Comparison of ENCODE assay signal across 7 cellular contexts in genomic region chr4:177051473-177052060, GRCh38.
A peak's percentile ranks its signal among the peaks of the same experiment; 100 is the strongest.
DNase-seq lines count a peak whose midpoint lies in the region; ATAC-seq and TF ChIP-seq lines count a peak whose summit lies in the region.

No MANE protein-coding gene starts in this region.

- no peak overlapping the region for H3K9ac ChIP-seq in OCI-LY3 (ENCODE audit: low read length)

- no peaks in the 10 kb centered on the region for H3K4me1 Mint-ChIP-seq in stimulated activated naive B cell treated with anti-CD40 and anti-IgM and Interleukin-4, amounts not matched to agents 10 μg/mL and 1 μg/mL and 100 μg/mL, for 72 hours

- H3K27ac Mint-ChIP-seq in stimulated activated naive B cell treated with anti-CD40 and anti-IgM and Interleukin-4, amounts not matched to agents 10 μg/mL and 1 μg/mL and 100 μg/mL, for 72 hours: no peak overlapping the region

- H3K4me3 Mint-ChIP-seq in stimulated activated naive B cell treated with anti-CD40 and anti-IgM and Interleukin-4, amounts not matched to agents 10 μg/mL and 1 μg/mL and 100 μg/mL, for 72 hours: no peak overlapping the region

- peak overlapping the region; percentile 89; the same call in 1 of the 2 replicates for H2AFZ ChIP-seq in OCI-LY3 (ENCODE audit: low read depth, low read length)

- H3K36me3 Mint-ChIP-seq in stimulated activated naive B cell treated with anti-CD40 and anti-IgM and Interleukin-4, amounts not matched to agents 10 μg/mL and 1 μg/mL and 100 μg/mL, for 72 hours: no peaks in the 10 kb centered on the region

- peak overlapping the region; percentile 47 for H3K4me3 ChIP-seq in OCI-LY3 (ENCODE audit: low read length)

- H3K4me1 ChIP-seq in OCI-LY3 (ENCODE audit: low read length): peaks cover 5% of the 10 kb centered on the region; the same call in 1 of the 2 replicates

- no peaks in the 10 kb centered on the region for H3K9me3 Mint-ChIP-seq in stimulated activated naive B cell treated with anti-CD40 and anti-IgM and Interleukin-4, amounts not matched to agents 10 μg/mL and 1 μg/mL and 100 μg/mL, for 72 hours

- no peaks in the 10 kb centered on the region for H3K79me2 ChIP-seq in OCI-LY3 (ENCODE audit: low read length)

- peak; percentile 78 for ATAC-seq in GM19025 (IDR thresholded peaks at IDR 0.05; ENCODE audit: low read depth, unreplicated experiment)
- peak; percentile 80 for ATAC-seq in HG03066 (IDR thresholded peaks at IDR 0.05; ENCODE audit: low read depth, unreplicated experiment)
- ATAC-seq in esophagus mucosa: peak; percentile 67
- peak; percentile 64 to 80 for ATAC-seq in stimulated activated naive B cell treated with anti-CD40 and anti-IgM and Interleukin-4, amounts not matched to agents 10 μg/mL and 1 μg/mL and 100 μg/mL, for 72 hours (replicated peaks)

- TF ChIP-seq CTCF in OCI-LY3 (IDR thresholded peaks at IDR 0.05; ENCODE audit: low read depth, low read length): peak; percentile 81

- H3K36me3 ChIP-seq in OCI-LY3 (replicated peaks; ENCODE audit: low read depth, low read length): no peaks in the 10 kb centered on the region

- H3K9me3 ChIP-seq in OCI-LY3 (ENCODE audit: insufficient read depth, low read length): no peaks in the 10 kb centered on the region

- no peaks in the 10 kb centered on the region for H3K27me3 Mint-ChIP-seq in stimulated activated naive B cell treated with anti-CD40 and anti-IgM and Interleukin-4, amounts not matched to agents 10 μg/mL and 1 μg/mL and 100 μg/mL, for 72 hours

- H3K4me2 ChIP-seq in OCI-LY3 (ENCODE audit: low read length): peak overlapping the region; percentile 67

- no peaks in the 10 kb centered on the region for H4K20me1 ChIP-seq in OCI-LY3 (ENCODE audit: insufficient read depth, low read length)

- H3K27ac ChIP-seq in OCI-LY3 (ENCODE audit: low read length): no peak overlapping the region

- peaks cover 15% of the 10 kb centered on the region for H3K27me3 ChIP-seq in OCI-LY3 (ENCODE audit: low read depth, low read length)

- DNase-seq in ELF-1 (ENCODE audit: low read depth, low spot score): peak; percentile 19
- no peak for DNase-seq in stimulated activated naive B cell treated with anti-CD40 and anti-IgM and Interleukin-4, amounts not matched to agents 10 μg/mL and 1 μg/mL and 100 μg/mL, for 72 hours
- no peak for DNase-seq in SIG-M5 treated with dmso at 0.1 percent for 504 hours (lab: John Stamatoyannopoulos, UW; ENCODE audit: unreplicated experiment)
